ENCODE assay signal across 11 cellular contexts in the genomic region with DNA sequence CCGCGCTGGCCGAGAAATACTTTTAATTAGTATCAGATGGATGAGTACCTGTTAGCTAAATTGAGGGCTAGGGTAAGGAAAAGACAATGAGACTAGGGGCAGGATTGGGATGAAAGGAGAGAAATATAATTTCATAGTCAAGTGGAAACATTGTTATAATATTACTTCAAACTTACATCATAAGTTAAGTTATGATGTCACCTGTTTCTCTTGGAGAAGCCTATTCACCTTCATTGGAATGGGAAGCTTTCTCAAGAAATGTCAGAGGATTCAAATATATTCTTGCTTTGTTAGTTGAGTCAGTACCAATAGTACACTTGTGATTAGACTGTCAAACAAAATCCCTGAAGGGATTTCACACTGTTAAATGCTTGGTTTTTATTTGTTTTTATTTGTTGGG.
"Had no signal": no experiment of that assay in that cellular context is flagged by ENCODE, and none has a peak within 500 bp of the region (broad histone marks: within the 10 kb centered on the region; RNA-seq: fewer than 3 reads in every experiment).

No MANE protein-coding gene starts in this region.

- H3K9ac ChIP-seq: GM23248 had no signal

- H3K4me3 ChIP-seq: GM23248, GM23338, HAP-1 had no signal

- H3K4me2 ChIP-seq: GM23338 had no signal

- H3K4me3 Mint-ChIP-seq: GM23338, H9, HFFc6 had no signal

- H2AFZ ChIP-seq: GM23248, GM23338 had no signal

- DNase-seq: GM23248, GOT3, H7, H9, HCEC 1CT, HFFc6 had no signal

- FAIRE-seq: H1, H54 had no signal

- ATAC-seq: GM23338, HCT116 had no signal

- H3K27ac Mint-ChIP-seq: GM23338, H9, HFFc6 had no signal

- H3K36me3 ChIP-seq: HAP-1 had no signal

- H3K27ac ChIP-seq: GM23248 had no signal
